24 cellular contexts compared by ENCODE assay signal in the genomic region with DNA sequence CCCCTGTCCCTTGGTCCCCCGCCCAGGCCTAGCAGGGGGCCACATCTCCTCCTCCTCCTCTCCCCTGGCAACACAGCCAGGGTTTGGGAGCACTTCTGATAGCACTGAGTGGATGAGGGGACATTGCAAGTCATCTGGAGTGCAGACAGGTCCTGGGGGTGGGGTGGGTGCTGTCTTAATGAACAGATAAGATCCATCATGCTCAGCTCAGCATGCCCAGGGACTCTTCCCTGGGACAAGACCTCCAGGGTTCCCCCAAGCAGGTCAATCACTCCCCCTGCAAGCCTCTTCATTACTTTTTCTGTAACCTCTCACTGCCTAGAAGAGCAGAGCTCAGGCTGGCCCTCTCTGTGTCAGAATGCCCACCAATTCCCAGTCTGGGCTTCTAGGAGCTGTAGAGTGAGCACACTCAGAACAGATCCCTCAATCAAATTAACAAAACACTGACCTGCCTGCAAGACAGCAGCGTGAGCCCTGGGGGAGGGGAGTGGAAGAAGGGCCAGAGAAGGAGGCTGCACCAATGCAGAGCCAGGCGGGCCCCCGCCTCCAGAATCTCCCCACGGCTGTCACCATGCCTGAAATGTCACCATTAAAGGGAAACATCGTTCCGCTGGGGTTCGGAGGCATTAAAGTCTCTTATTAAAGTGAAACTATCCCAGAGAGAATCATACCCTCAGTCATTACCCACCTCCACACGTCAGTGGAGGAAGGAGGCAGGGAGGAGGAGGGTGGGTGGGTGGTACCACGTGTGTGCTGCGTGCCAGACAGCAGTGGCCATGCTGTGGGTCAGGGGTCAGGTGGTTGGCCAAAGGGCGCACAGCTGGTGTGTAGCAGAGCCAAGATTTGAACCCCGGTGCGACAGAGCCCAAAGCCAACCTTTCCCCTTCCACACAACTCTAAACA.
DNase-seq lines count a peak whose midpoint lies in the region; ATAC-seq, FAIRE-seq and TF ChIP-seq lines count a peak whose summit lies in the region.
"Had no signal": no experiment of that assay in that cellular context is flagged by ENCODE, and none has a peak within 500 bp of the region (broad histone marks: within the 10 kb centered on the region; RNA-seq: fewer than 3 reads in every experiment).

No MANE protein-coding gene starts in this region.

- peak overlapping the region; percentile 18 for H3K4me2 ChIP-seq in mammary epithelial cell (ENCODE audit: insufficient read depth, low read depth, low read length)
- H3K4me2 ChIP-seq: hepatocyte had no signal

- no peak for TF ChIP-seq CTCF in mammary epithelial cell (conservative IDR thresholded peaks at IDR 0.05 in 1 of 2, IDR thresholded peaks at IDR 0.05 in 1 of 2; ENCODE audit: extremely low read depth in 1 of 2, insufficient read depth in 1 of 2, low read depth in 1 of 2, low read length in 2 of 2)
- TF ChIP-seq CTCF in breast epithelium (IDR thresholded peaks at IDR 0.05) = no peak
- TF ChIP-seq CTCF in gastroesophageal sphincter (IDR thresholded peaks at IDR 0.05) = no peak

- WGBS in mammary epithelial cell (ENCODE audit: low coverage, missing lambda C conversion rate) = 19% methylated on average over 3 of the region's 14 CpGs
- WGBS in gastroesophageal sphincter (ENCODE audit: low coverage in 1 of 2), 2 donors = 0 to 29% methylated on average over 4 to 5 of the region's 14 CpGs

- H3K27ac ChIP-seq in mammary epithelial cell (ENCODE audit: insufficient read depth, low read depth, low read length) (no peak overlapping the region), breast epithelium (no peak overlapping the region), gastroesophageal sphincter (no peak overlapping the region)
- H3K27ac ChIP-seq: hepatocyte, upper lobe of left lung had no signal

- H3K36me3 ChIP-seq in mammary epithelial cell (ENCODE audit: insufficient read depth, low read length) = no peaks in the 10 kb centered on the region
- H3K36me3 ChIP-seq in breast epithelium = no peaks in the 10 kb centered on the region
- H3K36me3 ChIP-seq in gastroesophageal sphincter = no peaks in the 10 kb centered on the region
- H3K36me3 ChIP-seq: upper lobe of left lung had no signal

- H2AFZ ChIP-seq in mammary epithelial cell (ENCODE audit: low read depth, low read length) = no peak overlapping the region
- H2AFZ ChIP-seq: hepatocyte had no signal

- H3K9me3 ChIP-seq in mammary epithelial cell (replicated peaks; ENCODE audit: insufficient read depth, low read length) = no peaks in the 10 kb centered on the region
- no peaks in the 10 kb centered on the region for H3K9me3 ChIP-seq in breast epithelium
- H3K9me3 ChIP-seq in gastroesophageal sphincter = no peaks in the 10 kb centered on the region
- H3K9me3 ChIP-seq: upper lobe of left lung had no signal

- in situ Hi-C loops in mammary epithelial cell (cut with MboI; ENCODE audit: low sequenced_read_pairs in 2 of 2) = no loop called here

- H3K4me1 Mint-ChIP-seq in stimulated activated naive B cell treated with anti-CD40 and anti-IgM and Interleukin-4, amounts not matched to agents 10 μg/mL and 1 μg/mL and 100 μg/mL, for 72 hours = peaks cover 7 to 14% of the 10 kb centered on the region in 2 donors
- H3K4me1 Mint-ChIP-seq in T-helper 2 cell treated with Interferon-gamma antibody and Interleukin-4, amounts not matched to agents 5 μg/mL and 100 μg/mL, for 36 hours (ENCODE audit: low read depth) = no peaks in the 10 kb centered on the region
- H3K4me1 Mint-ChIP-seq: activated CD4-positive, alpha-beta T cell treated with anti-CD3 and anti-CD28 coated beads, Interleukin-2, amount 10 ng/mL, durations not matched to agents 24 days and 14 days had no signal

- BruUV-seq in mammary epithelial cell (replicated peaks; lab: Mats Ljungman, UMichigan) = no TSS peak

- no peaks in the 10 kb centered on the region for H3K36me3 Mint-ChIP-seq in stimulated activated naive B cell treated with anti-CD40 and anti-IgM and Interleukin-4, amounts not matched to agents 10 μg/mL and 1 μg/mL and 100 μg/mL, for 72 hours
- no peaks in the 10 kb centered on the region for H3K36me3 Mint-ChIP-seq in T-helper 2 cell treated with Interferon-gamma antibody and Interleukin-4, amounts not matched to agents 5 μg/mL and 100 μg/mL, for 36 hours (ENCODE audit: low read depth)
- H3K36me3 Mint-ChIP-seq: activated naive CD8-positive, alpha-beta T cell had no signal

- dilution Hi-C loops in mammary epithelial cell (cut with HindIII; ENCODE audit: low sequenced_read_pairs) = no loop called here

- TF ChIP-seq POLR2A in breast epithelium (IDR thresholded peaks at IDR 0.05) (no peak), gastroesophageal sphincter (IDR thresholded peaks at IDR 0.05) (no peak), GM12892 (IDR thresholded peaks at IDR 0.05; ENCODE audit: low read depth, low read length) (no peak)

- peak; percentile 6 for ATAC-seq in gastroesophageal sphincter
- peak; percentile 41 to 45 for ATAC-seq in stimulated activated naive B cell treated with anti-CD40 and anti-IgM and Interleukin-4, amounts not matched to agents 10 μg/mL and 1 μg/mL and 100 μg/mL, for 72 hours (replicated peaks)
- ATAC-seq: activated T-helper 17 cell treated with anti-CD3 and anti-CD28 coated beads, Interleukin-2, amount 50 U/mL, for 72 hours; stimulated activated naive CD8-positive, alpha-beta T cell treated with anti-CD3 and anti-CD28 coated beads, Interleukin-15, amount 100 ng/mL, for 72 hours had no signal

- H3K4me1 ChIP-seq in mammary epithelial cell (ENCODE audit: insufficient read depth, low read length) (no peaks in the 10 kb centered on the region), breast epithelium (no peaks in the 10 kb centered on the region), gastroesophageal sphincter (no peaks in the 10 kb centered on the region)

- H4K20me1 ChIP-seq in mammary epithelial cell (ENCODE audit: insufficient read depth, low read length) = no peaks in the 10 kb centered on the region

- no peaks in the 10 kb centered on the region for H3K9me3 Mint-ChIP-seq in stimulated activated naive B cell treated with anti-CD40 and anti-IgM and Interleukin-4, amounts not matched to agents 10 μg/mL and 1 μg/mL and 100 μg/mL, for 72 hours
- no peaks in the 10 kb centered on the region for H3K9me3 Mint-ChIP-seq in T-helper 2 cell treated with Interferon-gamma antibody and Interleukin-4, amounts not matched to agents 5 μg/mL and 100 μg/mL, for 36 hours
- H3K9me3 Mint-ChIP-seq: activated CD4-positive, alpha-beta T cell treated with anti-CD3 and anti-CD28 coated beads, Interleukin-2, amount 10 ng/mL, durations not matched to agents 24 days and 14 days; activated T-helper 17 cell treated with anti-CD3 and anti-CD28 coated beads, Interleukin-2, amount 50 U/mL, for 72 hours; stimulated activated naive CD8-positive, alpha-beta T cell treated with anti-CD3 and anti-CD28 coated beads, Interleukin-15, amount 100 ng/mL, for 72 hours; T-helper 1 cell treated with Interleukin-12 subunit alpha and Interleukin-12 subunit beta and Interleukin-4 antibody, amounts not matched to agents 30 μg/mL and 1 μg/mL, for 36 hours had no signal

- no peaks in the 10 kb centered on the region for H3K79me2 ChIP-seq in mammary epithelial cell (ENCODE audit: insufficient read depth, low read length)
- H3K79me2 ChIP-seq: hepatocyte had no signal

- H3K4me3 ChIP-seq in mammary epithelial cell (replicated peaks in 1 of 3; ENCODE audit: insufficient read depth in 1 of 3, low read depth in 2 of 3, low read length in 3 of 3) (no peak overlapping the region), breast epithelium (peak overlapping the region in 1 of 3 donors; percentile 46), gastroesophageal sphincter (no peak overlapping the region)
- H3K4me3 ChIP-seq: hepatocyte had no signal

- intact Hi-C loops in mammary epithelial cell (cut with micrococcal nuclease) = no loop called here
- intact Hi-C loops in breast epithelium (cut with DNase I; ENCODE audit: low total_unique reads) = no loop called here

- DNase-seq in mammary epithelial cell (no peak), breast epithelium (ENCODE audit: low spot score in 2 of 2) (no peak), RPMI8226 (peak; percentile 18), GM12892 (ENCODE audit: insufficient read length) (no peak), dedifferentiated amniotic fluid mesenchymal stem cell (ENCODE audit: extremely low spot score) (no peak)
- no peak for DNase-seq in stimulated activated naive B cell treated with anti-CD40 and anti-IgM and Interleukin-4, amounts not matched to agents 10 μg/mL and 1 μg/mL and 100 μg/mL, for 72 hours
- no peak for DNase-seq in T-helper 2 cell treated with Interferon-gamma antibody and Interleukin-4, amounts not matched to agents 5 μg/mL and 100 μg/mL, for 36 hours (ENCODE audit: low spot score)
- DNase-seq: activated CD4-positive, alpha-beta T cell treated with anti-CD3 and anti-CD28 coated beads, Interleukin-2, amount 10 ng/mL, durations not matched to agents 24 days and 14 days; Calu3; effector CD4-positive, alpha-beta T cell; EL; foreskin melanocyte; KBM-7; NCI-H146; NCI-H2171 treated with DMSO at 0.1 percent for 48 hours; occipital lobe; SHP77 treated with DMSO at 0.1 percent for 48 hours; stimulated activated naive CD8-positive, alpha-beta T cell treated with anti-CD3 and anti-CD28 coated beads, Interleukin-15, amount 100 ng/mL, for 72 hours; upper lobe of left lung had no signal

- no peak overlapping the region for H3K27ac Mint-ChIP-seq in stimulated activated naive B cell treated with anti-CD40 and anti-IgM and Interleukin-4, amounts not matched to agents 10 μg/mL and 1 μg/mL and 100 μg/mL, for 72 hours
- no peak overlapping the region for H3K27ac Mint-ChIP-seq in T-helper 2 cell treated with Interferon-gamma antibody and Interleukin-4, amounts not matched to agents 5 μg/mL and 100 μg/mL, for 36 hours
- H3K27ac Mint-ChIP-seq: activated CD4-positive, alpha-beta T cell treated with anti-CD3 and anti-CD28 coated beads, Interleukin-2, amount 10 ng/mL, durations not matched to agents 24 days and 14 days; activated naive CD8-positive, alpha-beta T cell; activated T-helper 17 cell treated with anti-CD3 and anti-CD28 coated beads, Interleukin-2, amount 50 U/mL, for 72 hours; T-helper 1 cell treated with Interleukin-12 subunit alpha and Interleukin-12 subunit beta and Interleukin-4 antibody, amounts not matched to agents 30 μg/mL and 1 μg/mL, for 36 hours had no signal

- CTCF ChIA-PET in mammary epithelial cell (lab: Charles Lee; ENCODE audit: low non-redundant PET) = no interaction called here

- TF ChIP-seq EP300 in gastroesophageal sphincter (IDR thresholded peaks at IDR 0.05) = no peak

- H3K9ac ChIP-seq in mammary epithelial cell (ENCODE audit: insufficient read depth, low read length) = no peak overlapping the region

- H3K4me3 Mint-ChIP-seq in stimulated activated naive B cell treated with anti-CD40 and anti-IgM and Interleukin-4, amounts not matched to agents 10 μg/mL and 1 μg/mL and 100 μg/mL, for 72 hours = no peak overlapping the region
- no peak overlapping the region for H3K4me3 Mint-ChIP-seq in T-helper 2 cell treated with Interferon-gamma antibody and Interleukin-4, amounts not matched to agents 5 μg/mL and 100 μg/mL, for 36 hours
- H3K4me3 Mint-ChIP-seq: activated CD4-positive, alpha-beta T cell treated with anti-CD3 and anti-CD28 coated beads, Interleukin-2, amount 10 ng/mL, durations not matched to agents 24 days and 14 days; activated naive CD8-positive, alpha-beta T cell; activated T-helper 17 cell treated with anti-CD3 and anti-CD28 coated beads, Interleukin-2, amount 50 U/mL, for 72 hours; stimulated activated naive CD8-positive, alpha-beta T cell treated with anti-CD3 and anti-CD28 coated beads, Interleukin-15, amount 100 ng/mL, for 72 hours; T-helper 1 cell treated with Interleukin-12 subunit alpha and Interleukin-12 subunit beta and Interleukin-4 antibody, amounts not matched to agents 30 μg/mL and 1 μg/mL, for 36 hours had no signal

- FAIRE-seq in GM12892 (lab: Jason Lieb, UNC) = no peak

- peaks cover 0 to 11% of the 10 kb centered on the region in 2 donors for H3K27me3 Mint-ChIP-seq in stimulated activated naive B cell treated with anti-CD40 and anti-IgM and Interleukin-4, amounts not matched to agents 10 μg/mL and 1 μg/mL and 100 μg/mL, for 72 hours
- no peaks in the 10 kb centered on the region for H3K27me3 Mint-ChIP-seq in T-helper 2 cell treated with Interferon-gamma antibody and Interleukin-4, amounts not matched to agents 5 μg/mL and 100 μg/mL, for 36 hours (ENCODE audit: low read depth)
- H3K27me3 Mint-ChIP-seq: activated CD4-positive, alpha-beta T cell treated with anti-CD3 and anti-CD28 coated beads, Interleukin-2, amount 10 ng/mL, durations not matched to agents 24 days and 14 days; activated naive CD8-positive, alpha-beta T cell; activated T-helper 17 cell treated with anti-CD3 and anti-CD28 coated beads, Interleukin-2, amount 50 U/mL, for 72 hours; stimulated activated naive CD8-positive, alpha-beta T cell treated with anti-CD3 and anti-CD28 coated beads, Interleukin-15, amount 100 ng/mL, for 72 hours had no signal

- H3K27me3 ChIP-seq in mammary epithelial cell (ENCODE audit: insufficient read depth, low read length) (no peaks in the 10 kb centered on the region), breast epithelium (peaks cover 0 to 10% of the 10 kb centered on the region in 2 donors), gastroesophageal sphincter (peaks cover 39% of the 10 kb centered on the region)
- H3K27me3 ChIP-seq: hepatocyte, upper lobe of left lung had no signal
